ENCODE assay signal across 1 cellular context in genomic region chr1:84353665-84354064, GRCh38.
TF ChIP-seq lines count a peak whose summit lies in the region.

No MANE protein-coding gene starts in this region.

TF ChIP-seq in GM23338, 12 proteins besides CTCF, POLR2A, EP300 and RAD21 (continued from another document):
- TF ChIP-seq ZNF462 (CRISPR knock-in tag; IDR thresholded peaks at IDR 0.05) = no peak
- no peak for TF ChIP-seq ZNF114 (CRISPR knock-in tag; IDR thresholded peaks at IDR 0.05)
- TF ChIP-seq EZH2 (IDR thresholded peaks at IDR 0.05; ENCODE audit: low read depth, unreplicated experiment) = no peak
- no peak for TF ChIP-seq JUNB (IDR thresholded peaks at IDR 0.05; ENCODE audit: unreplicated experiment)
- TF ChIP-seq EZH2phosphoT487 (IDR thresholded peaks at IDR 0.05; ENCODE audit: unreplicated experiment) = no peak
- TF ChIP-seq NANOG (IDR thresholded peaks at IDR 0.05; ENCODE audit: borderline replicate concordance) = no peak
- TF ChIP-seq CREB1 (CRISPR knock-in tag; IDR thresholded peaks at IDR 0.05; ENCODE audit: low read depth) = no peak
TF ChIP-seq in GM23338: peak in this region for 0.
